34 cellular contexts compared by ENCODE assay signal in genomic region chr16:53833145-53833544, GRCh38.
"Had no signal": no experiment of that assay in that cellular context is flagged by ENCODE, and none has a peak within 500 bp of the region (broad histone marks: within the 10 kb centered on the region; RNA-seq: fewer than 3 reads in every experiment).

No MANE protein-coding gene starts in this region.

- H3K36me3 ChIP-seq: adrenal gland, brain microvascular endothelial cell, breast epithelium, cardiac muscle cell had no signal

- H3K27me3 ChIP-seq: adrenal gland, body of pancreas, brain microvascular endothelial cell, breast epithelium, cardiac muscle cell had no signal

- ATAC-seq: activated CD8-positive, alpha-beta T cell treated with anti-CD3 and anti-CD28 coated beads for 36 hours; activated naive CD4-positive, alpha-beta T cell treated with anti-CD3 and anti-CD28 coated beads, Interleukin-2, amount 50 U/mL, for 72 hours; activated T-cell treated with anti-CD3 and anti-CD28 coated beads, Interleukin-2, amount 50 U/mL, for 4 hours; activated T-cell treated with anti-CD3 and anti-CD28 coated beads, Interleukin-2, amount 50 U/mL, for 72 hours; activated T-helper 17 cell treated with anti-CD3 and anti-CD28 coated beads, Interleukin-2, amount 50 U/mL, for 72 hours; body of pancreas had no signal

- H3K4me3 ChIP-seq: adrenal gland, body of pancreas, breast epithelium, cardiac muscle cell had no signal

- FAIRE-seq: astrocyte, TTC549 had no signal

- DNase-seq: activated B cell treated with CpG ODN at 0.5 μM for 24 hours; activated CD4-positive, alpha-beta memory T cell treated with anti-CD3 and anti-CD28 coated beads for 36 hours; activated CD4-positive, alpha-beta T cell treated with anti-CD3 and anti-CD28 coated beads for 4 hours; activated CD4-positive, alpha-beta T cell treated with anti-CD3 and anti-CD28 coated beads, Interleukin-2, amount 10 ng/mL, durations not matched to agents 24 days and 14 days; activated CD4-positive, alpha-beta T cell treated with anti-CD3 and anti-CD28 coated beads, Interleukin-2, amount 50 U/mL, for 1 hour; activated CD4-positive, alpha-beta T cell treated with anti-CD3 and anti-CD28 coated beads, Interleukin-2, amount 50 U/mL, for 4 hours; activated CD4-positive, CD25-positive, alpha-beta regulatory T cell treated with anti-CD3 and anti-CD28 coated beads, Interleukin-2, amount 50 U/mL, for 72 hours; activated CD8-positive, alpha-beta memory T cell treated with anti-CD3 and anti-CD28 coated beads, Interleukin-2, amount 50 U/mL, for 4 hours; activated CD8-positive, alpha-beta T cell treated with anti-CD3 and anti-CD28 coated beads for 36 hours; activated effector memory CD4-positive, alpha-beta T cell treated with anti-CD3 and anti-CD28 coated beads, Interleukin-2, amount 50 U/mL, for 16 hours; activated gamma-delta T cell treated with Interleukin-2 at 50 U/mL for 16 hours; activated naive CD4-positive, alpha-beta T cell; activated naive CD4-positive, alpha-beta T cell treated with anti-CD3 and anti-CD28 coated beads for 36 hours; activated naive CD4-positive, alpha-beta T cell treated with anti-CD3 and anti-CD28 coated beads, Interleukin-2, amount 50 U/mL, for 16 hours; activated naive CD8-positive, alpha-beta T cell treated with anti-CD3 and anti-CD28 coated beads for 36 hours; activated T-cell treated with anti-CD3 and anti-CD28 coated beads for 4 hours; activated T-cell treated with anti-CD3 and anti-CD28 coated beads, Interleukin-2, amount 50 U/mL, for 1 hour; activated T-cell treated with anti-CD3 and anti-CD28 coated beads, Interleukin-2, amount 50 U/mL, for 4 hours; activated T-cell treated with anti-CD3 and anti-CD28 coated beads, Interleukin-2, amount 50 U/mL, for 72 hours; adrenal gland; amniotic stem cell; aorta; body of pancreas; brain microvascular endothelial cell; caudate nucleus; cerebellar nuclear complex; T-helper 2 cell; T-helper 9 cell had no signal
